ENCODE assay signal across 8 cellular contexts in the genomic region with DNA sequence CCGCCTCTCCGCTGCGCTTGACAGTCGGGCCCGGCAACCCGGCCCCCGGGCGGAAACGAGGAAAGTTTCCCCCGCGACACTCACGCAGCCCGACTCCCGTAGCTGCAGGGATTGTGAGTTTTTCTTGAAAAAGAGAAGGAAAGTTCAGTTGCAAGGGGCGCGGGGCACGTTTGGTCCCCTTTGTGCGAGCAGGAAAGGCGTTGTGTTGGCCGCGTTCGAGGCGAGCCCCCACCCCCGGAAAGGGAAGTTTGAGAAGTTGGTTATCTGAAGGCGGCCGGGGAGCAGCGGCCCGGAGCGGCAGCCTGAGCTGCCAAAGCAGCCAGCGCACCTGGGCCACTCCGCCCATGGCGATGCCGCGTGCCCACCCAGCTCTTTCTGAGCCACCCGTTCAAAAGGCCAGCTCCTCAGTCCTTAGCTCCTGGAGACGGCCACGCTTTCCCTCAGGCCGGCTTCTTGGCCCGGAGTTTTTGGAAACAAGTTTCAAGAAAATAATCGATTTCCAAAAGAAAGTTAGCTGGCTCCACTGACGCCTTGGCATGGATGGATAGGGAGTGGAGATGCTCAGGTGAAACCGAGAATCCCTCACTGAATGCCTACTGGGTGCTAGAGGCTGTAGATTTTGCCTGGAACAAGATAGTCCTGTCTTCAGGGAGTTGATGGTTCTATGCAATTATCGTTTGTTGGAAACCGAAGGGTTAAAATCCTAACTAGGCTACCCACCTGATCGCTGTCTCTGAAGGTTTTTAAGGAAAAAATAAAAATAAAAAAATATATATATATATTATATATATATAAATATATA. TPM values are rescaled to one million over a fixed set of nuclear protein-coding genes. Genes with fewer than 3 reads are reported as not detected.
A peak's percentile ranks its signal among the peaks of the same experiment; 100 is the strongest.
DNase-seq lines count a peak whose midpoint lies in the region; ATAC-seq and TF ChIP-seq lines count a peak whose summit lies in the region.

No MANE protein-coding gene starts in this region.

- H3K36me3 ChIP-seq in fibroblast of lung (ENCODE audit: control insufficient read depth, insufficient read depth, low read length) (no peaks in the 10 kb centered on the region), thoracic aorta (no peaks in the 10 kb centered on the region)

- H3K4me3 ChIP-seq in fibroblast of lung (replicated peaks in 1 of 4; ENCODE audit: control extremely low read depth in 1 of 4, insufficient read depth in 1 of 4, low read depth in 3 of 4, low read length in 4 of 4) (peak overlapping the region; percentile 73 to 98 (median 94)), thoracic aorta (peak overlapping the region; percentile 85)

- H3K4me1 Mint-ChIP-seq in nephron progenitor cell, result peaks cover 12% of the 10 kb centered on the region

- peak overlapping the region; percentile 78 for H3K4me2 ChIP-seq in fibroblast of lung (ENCODE audit: extremely low read depth, insufficient read depth, low read length)

- ATAC-seq in HG02642 (IDR thresholded peaks at IDR 0.05; ENCODE audit: poor library complexity, unreplicated experiment) (peak; percentile 55), thoracic aorta (ENCODE audit: insufficient number of reproducible peaks, low FRiP score, low read depth) (no peak)

- H2AFZ ChIP-seq in fibroblast of lung (ENCODE audit: low read length), result peak overlapping the region; percentile 58

- H3K27me3 Mint-ChIP-seq in nephron progenitor cell (ENCODE audit: low read depth, poor library complexity), result peaks cover 21% of the 10 kb centered on the region

- peak overlapping the region; percentile 89 for H3K27ac ChIP-seq in fibroblast of lung (ENCODE audit: insufficient read depth, low read length)
- peak overlapping the region; percentile 93 to 96 for H3K27ac ChIP-seq in thoracic aorta

- H3K27me3 ChIP-seq in fibroblast of lung (ENCODE audit: control insufficient read depth, insufficient read depth, low read length) (no peaks in the 10 kb centered on the region), thoracic aorta (replicated peaks; ENCODE audit: insufficient read depth) (no peaks in the 10 kb centered on the region)

- DNase-seq in GM13976 (ENCODE audit: low spot score) (peak; percentile 69), NOMO-1 treated with DMSO at 0.1 percent for 48 hours (lab: John Stamatoyannopoulos, UW; ENCODE audit: unreplicated experiment) (peak; percentile 31), fibroblast of lung (ENCODE audit: low read depth in 2 of 2) (peak; percentile 50 to 58), nephron progenitor cell (peak; percentile 54), thoracic aorta (ENCODE audit: low spot score) (no peak), globus pallidus (ENCODE audit: low spot score) (no peak)
- peak; percentile 74 for DNase-seq in activated T-cell treated with anti-CD3 and anti-CD28 coated beads, Interleukin-2, amount 50 U/mL, for 1 hour

- in situ Hi-C loops in GM13976 (cut with MboI; ENCODE audit: low sequenced_read_pairs, unreplicated experiment), result no loop called here

- no peaks in the 10 kb centered on the region for H4K20me1 ChIP-seq in fibroblast of lung (ENCODE audit: control insufficient read depth, extremely low read depth, insufficient read depth, low read length)

- peak overlapping the region; percentile 89 for H3K27ac Mint-ChIP-seq in nephron progenitor cell

- H3K36me3 Mint-ChIP-seq in nephron progenitor cell (ENCODE audit: low read depth), result no peaks in the 10 kb centered on the region

- TF ChIP-seq CTCF in GM13976 (IDR thresholded peaks at IDR 0.05; ENCODE audit: borderline replicate concordance, control extremely low read depth, extremely low read depth, insufficient read depth, missing control alignments) (no peak), fibroblast of lung (conservative IDR thresholded peaks at IDR 0.05 in 1 of 2, IDR thresholded peaks at IDR 0.05 in 1 of 2; ENCODE audit: low read depth in 1 of 2, low read length in 2 of 2) (no peak), nephron progenitor cell (IDR thresholded peaks at IDR 0.05) (no peak), thoracic aorta (IDR thresholded peaks at IDR 0.05) (no peak)

- peak overlapping the region; percentile 97 for H3K4me3 Mint-ChIP-seq in nephron progenitor cell

- peaks cover 6% of the 10 kb centered on the region for H3K4me1 ChIP-seq in fibroblast of lung (ENCODE audit: control insufficient read depth, extremely low read depth, insufficient read depth, low read length)
- peaks cover 21 to 40% of the 10 kb centered on the region in 2 donors for H3K4me1 ChIP-seq in thoracic aorta (ENCODE audit: control insufficient read depth in 1 of 2, low read depth in 2 of 2)

- H3K79me2 ChIP-seq in fibroblast of lung (ENCODE audit: control insufficient read depth, insufficient read depth, low read length), result peaks cover 54% of the 10 kb centered on the region

- H3K9me3 Mint-ChIP-seq in nephron progenitor cell, result no peaks in the 10 kb centered on the region

- H3K9ac ChIP-seq in fibroblast of lung (ENCODE audit: insufficient read depth, low read length), result peak overlapping the region; percentile 90

- no peaks in the 10 kb centered on the region for H3K9me3 ChIP-seq in fibroblast of lung (ENCODE audit: control insufficient read depth, insufficient read depth, low read depth, low read length)
- no peaks in the 10 kb centered on the region for H3K9me3 ChIP-seq in thoracic aorta

RNA-seq across cellular contexts. Expression of a gene that starts 0.8 kb away (rescaled TPM):
- total RNA-seq in fibroblast of lung, result 86.5 and 93.0 TPM in 2 replicates
- polyA plus RNA-seq in fibroblast of lung, result 126 and 196 TPM in 2 replicates
- 70.1 and 110 TPM in 2 replicates for polyA plus RNA-seq in fibroblast of lung (2012)
- 89.3 and 192 TPM in 2 replicates for polyA minus RNA-seq in fibroblast of lung (ENCODE audit: low replicate concordance)
- total RNA-seq in thoracic aorta, result 100 to 1,000 TPM; 250 to 355 TPM

Comparison
In these comparisons a context has a peak if more than half of its experiments do, and no peak if none do; other contexts are left out.
1. DNase-seq: peak in GM13976 (single experiment), NOMO-1 treated with DMSO at 0.1 percent for 48 hours (single experiment), activated T-cell treated with anti-CD3 and anti-CD28 coated beads, Interleukin-2, amount 50 U/mL, for 1 hour (single experiment), fibroblast of lung (2 of 2) and nephron progenitor cell (single experiment); none in thoracic aorta (single experiment) and globus pallidus (single experiment).